16 cellular contexts compared by ENCODE assay signal in the genomic region with DNA sequence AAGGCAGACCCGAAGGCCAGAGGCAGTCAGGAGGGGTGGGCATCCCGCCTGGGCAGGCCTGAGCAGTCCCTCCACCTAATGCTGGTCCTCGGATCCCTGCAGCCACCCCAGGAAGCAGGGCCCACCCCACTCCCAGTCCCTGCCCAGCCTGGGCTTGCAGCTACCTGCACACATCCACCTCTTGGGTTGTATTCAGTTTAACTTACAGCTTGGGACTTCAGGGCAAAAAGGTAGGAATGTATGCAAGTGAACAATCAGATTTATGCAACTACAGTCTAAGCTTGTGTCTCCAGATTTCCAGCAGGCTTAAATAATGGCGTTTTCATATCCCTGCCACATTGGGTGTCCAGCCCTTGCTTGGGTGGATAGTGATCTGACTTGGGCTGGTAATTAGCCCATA. TPM values are rescaled to one million over a fixed set of nuclear protein-coding genes. Genes with fewer than 3 reads are reported as not detected.
DNase-seq lines count a peak whose midpoint lies in the region; ATAC-seq and TF ChIP-seq lines count a peak whose summit lies in the region.
"Had no signal": no experiment of that assay in that cellular context is flagged by ENCODE, and none has a peak within 500 bp of the region (broad histone marks: within the 10 kb centered on the region; RNA-seq: fewer than 3 reads in every experiment).

No MANE protein-coding gene starts in this region.

- H3K27ac Mint-ChIP-seq in IgD-negative memory B cell: peak overlapping the region in 2 of 3 donors; percentile 59 to 90
- peak overlapping the region; percentile 85 for H3K27ac Mint-ChIP-seq in activated CD4-positive, alpha-beta memory T cell treated with anti-CD3 and anti-CD28 coated beads for 36 hours
- H3K27ac Mint-ChIP-seq in stimulated activated effector memory CD8-positive, alpha-beta T cell treated with anti-CD3 and anti-CD28 coated beads, Interleukin-12 subunit alpha, Interleukin-12 subunit beta, amount 100 ng/mL, for 72 hours: peak overlapping the region; percentile 89
- H3K27ac Mint-ChIP-seq: WTC11 had no signal

- H3K4me3 ChIP-seq in epithelial cell of esophagus (ENCODE audit: low read length): no peak overlapping the region
- H3K4me3 ChIP-seq: hepatocyte had no signal

- POLR2A ChIA-PET in activated CD4-positive, alpha-beta memory T cell treated with anti-CD3 and anti-CD28 coated beads for 36 hours (lab: Charles Lee): interaction anchor here (0.5 to 1.5 kb wide), 2 partner anchors 10 to 11 kb away, joined by 3 to 6 read pairs; no protein-coding TSS in a partner anchor

- H3K9me3 Mint-ChIP-seq in IgD-negative memory B cell: no peaks in the 10 kb centered on the region
- H3K9me3 Mint-ChIP-seq in activated CD4-positive, alpha-beta memory T cell treated with anti-CD3 and anti-CD28 coated beads for 36 hours: no peaks in the 10 kb centered on the region
- H3K9me3 Mint-ChIP-seq in stimulated activated effector memory CD8-positive, alpha-beta T cell treated with anti-CD3 and anti-CD28 coated beads, Interleukin-12 subunit alpha, Interleukin-12 subunit beta, amount 100 ng/mL, for 72 hours: no peaks in the 10 kb centered on the region
- H3K9me3 Mint-ChIP-seq: WTC11 had no signal

- peaks cover 3% of the 10 kb centered on the region for H3K36me3 Mint-ChIP-seq in IgD-negative memory B cell
- peaks cover 11% of the 10 kb centered on the region for H3K36me3 Mint-ChIP-seq in activated CD4-positive, alpha-beta memory T cell treated with anti-CD3 and anti-CD28 coated beads for 36 hours
- H3K36me3 Mint-ChIP-seq in stimulated activated effector memory CD8-positive, alpha-beta T cell treated with anti-CD3 and anti-CD28 coated beads, Interleukin-12 subunit alpha, Interleukin-12 subunit beta, amount 100 ng/mL, for 72 hours: no peaks in the 10 kb centered on the region

- peak overlapping the region in 1 of 4 donors; percentile 72 for H3K4me3 Mint-ChIP-seq in IgD-negative memory B cell
- H3K4me3 Mint-ChIP-seq in activated CD4-positive, alpha-beta memory T cell treated with anti-CD3 and anti-CD28 coated beads for 36 hours: no peak overlapping the region
- no peak overlapping the region for H3K4me3 Mint-ChIP-seq in stimulated activated effector memory CD8-positive, alpha-beta T cell treated with anti-CD3 and anti-CD28 coated beads, Interleukin-12 subunit alpha, Interleukin-12 subunit beta, amount 100 ng/mL, for 72 hours
- H3K4me3 Mint-ChIP-seq: WTC11 had no signal

- no peak for ATAC-seq in stimulated activated effector memory CD8-positive, alpha-beta T cell treated with anti-CD3 and anti-CD28 coated beads, Interleukin-12 subunit alpha, Interleukin-12 subunit beta, amount 100 ng/mL, for 72 hours
- no peak for ATAC-seq in left colon
- ATAC-seq: WTC11 had no signal

- peaks cover 21 to 49% (median 37%) of the 10 kb centered on the region in 3 donors for H3K4me1 Mint-ChIP-seq in IgD-negative memory B cell
- H3K4me1 Mint-ChIP-seq in activated CD4-positive, alpha-beta memory T cell treated with anti-CD3 and anti-CD28 coated beads for 36 hours (ENCODE audit: low read depth): peaks cover 95% of the 10 kb centered on the region
- peaks cover 74% of the 10 kb centered on the region for H3K4me1 Mint-ChIP-seq in stimulated activated effector memory CD8-positive, alpha-beta T cell treated with anti-CD3 and anti-CD28 coated beads, Interleukin-12 subunit alpha, Interleukin-12 subunit beta, amount 100 ng/mL, for 72 hours

- DNase-seq in activated CD4-positive, alpha-beta memory T cell treated with anti-CD3 and anti-CD28 coated beads for 36 hours: no peak
- DNase-seq in epithelial cell of esophagus (ENCODE audit: low read depth) (peak; percentile 70), HuH-7 (ENCODE audit: low spot score) (no peak), left colon (no peak), GM19238 (ENCODE audit: insufficient read length, low spot score) (no peak)
- no peak for DNase-seq in stimulated activated effector memory CD8-positive, alpha-beta T cell treated with anti-CD3 and anti-CD28 coated beads, Interleukin-12 subunit alpha, Interleukin-12 subunit beta, amount 100 ng/mL, for 72 hours (ENCODE audit: low spot score in 2 of 2)
- DNase-seq: anterior cingulate cortex; cortex of kidney; MV-4-11; NCI-H748 treated with DMSO at 0.1 percent for 48 hours; stimulated activated CD4-positive, alpha-beta T cell treated with anti-CD3 and anti-CD28 coated beads, Interleukin-1b, Interleukin-23, amount 100 ng/mL, for 48 hours; stimulated activated CD8-positive, alpha-beta memory T cell treated with anti-CD3 and anti-CD28 coated beads, Interleukin-4, amount 100 ng/mL, for 48 hours; T-helper 1 cell had no signal

- intact Hi-C loops in activated CD4-positive, alpha-beta memory T cell treated with anti-CD3 and anti-CD28 coated beads for 36 hours (cut with micrococcal nuclease): loop anchor here (1.0 to 5.0 kb wide), 2 partner anchors 11 to 237 kb away; no protein-coding TSS in a partner anchor
- intact Hi-C loops in left colon (cut with DNase I, micrococcal nuclease): no loop called here

- no peak for TF ChIP-seq CTCF in epithelial cell of esophagus (IDR thresholded peaks at IDR 0.05; ENCODE audit: insufficient read depth, low read depth, low read length, missing control alignments)

- CTCF ChIA-PET in activated CD4-positive, alpha-beta memory T cell treated with anti-CD3 and anti-CD28 coated beads for 36 hours (lab: Charles Lee): interaction anchor here (0.6 to 1.9 kb wide), 4 partner anchors 9 to 250 kb away, joined by 3 to 9 read pairs (median 3); no protein-coding TSS in a partner anchor

- no peaks in the 10 kb centered on the region for H3K27me3 Mint-ChIP-seq in IgD-negative memory B cell
- no peaks in the 10 kb centered on the region for H3K27me3 Mint-ChIP-seq in activated CD4-positive, alpha-beta memory T cell treated with anti-CD3 and anti-CD28 coated beads for 36 hours

RNA-seq across cellular contexts. Expression of gene LDLRAP1, which starts 17.4 kb away (rescaled TPM):
- 60.5 TPM for polyA plus RNA-seq in IgD-negative memory B cell
- total RNA-seq in activated CD4-positive, alpha-beta memory T cell treated with anti-CD3 and anti-CD28 coated beads for 36 hours: 10 to 100 TPM; 11.9 to 14.8 TPM
- 10 to 100 TPM; 37.7 to 40.2 TPM for total RNA-seq in left colon

RNA-seq across cellular contexts. Expression of gene MAN1C1, which starts 55.8 kb away (rescaled TPM):
- polyA plus RNA-seq in IgD-negative memory B cell: 0.49 TPM
- 1 to 10 TPM; 4.6 to 4.8 TPM for total RNA-seq in activated CD4-positive, alpha-beta memory T cell treated with anti-CD3 and anti-CD28 coated beads for 36 hours
- 1 to 10 TPM; 1.7 to 6.0 TPM for total RNA-seq in left colon
